In the genomic region with DNA sequence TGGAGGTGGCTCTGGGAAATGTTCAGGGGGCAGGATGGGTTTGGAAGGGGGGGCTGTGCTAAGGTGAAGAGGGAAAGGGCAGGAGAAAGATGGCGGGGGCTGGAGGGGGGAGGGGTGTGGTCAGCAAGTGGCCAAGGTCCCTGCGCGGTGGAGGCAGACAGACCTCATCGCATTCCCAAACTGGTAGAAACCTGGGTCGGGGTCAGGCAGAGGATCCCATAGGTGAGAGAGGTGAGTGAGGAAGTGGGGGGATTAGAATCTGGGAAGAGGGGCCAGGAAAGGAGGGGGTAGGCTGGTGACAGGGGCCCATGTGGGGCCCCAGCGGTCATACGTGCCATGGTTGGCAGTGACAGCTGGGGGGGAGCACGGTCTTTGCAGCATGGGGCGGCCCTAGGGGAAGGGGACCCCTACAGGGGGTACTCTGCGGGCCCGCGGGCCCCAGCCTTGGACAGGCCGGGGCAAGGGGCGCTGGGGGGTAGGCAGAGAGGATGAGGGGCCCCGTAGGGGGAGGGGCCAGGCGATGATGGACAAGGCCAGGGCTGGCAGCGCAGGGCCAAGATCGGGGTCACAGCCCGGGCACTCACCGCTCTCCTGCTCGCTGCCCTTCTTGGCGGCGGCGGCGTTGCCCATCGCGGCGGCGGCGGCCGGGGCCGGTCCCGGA, we compare ENCODE assay signal across 8 cellular contexts. TPM values are rescaled to one million over a fixed set of nuclear protein-coding genes. Genes with fewer than 3 reads are reported as not detected.
DNase-seq lines count a peak whose midpoint lies in the region; ATAC-seq and TF ChIP-seq lines count a peak whose summit lies in the region.

No MANE protein-coding gene starts in this region.

- H3K9me3 Mint-ChIP-seq in dendritic cell treated with granulocyte-macrophage colony-stimulating factor and Interleukin-4, amounts not matched to agents 40 ng/mL and 50 ng/mL, for 4 days: no peaks in the 10 kb centered on the region

- peaks cover 4 to 62% (median 14%) of the 10 kb centered on the region in 4 donors for H3K4me1 ChIP-seq in Peyer's patch
- peaks cover 56% of the 10 kb centered on the region for H3K4me1 ChIP-seq in mucosa of stomach (ENCODE audit: control insufficient read depth, insufficient read depth, low read length)

- intact Hi-C loops in dendritic cell treated with granulocyte-macrophage colony-stimulating factor and Interleukin-4, amounts not matched to agents 40 ng/mL and 50 ng/mL, for 4 days (cut with micrococcal nuclease): loop anchor here (2.0 to 5.0 kb wide), 2 partner anchors 26 to 35 kb away; a partner anchor contains a TSS

- H3K4me3 ChIP-seq in AG04450 (ENCODE audit: low read depth, low read length) (peak overlapping the region; percentile 81), Peyer's patch (peak overlapping the region; percentile 61 to 99 (median 78)), mucosa of stomach (ENCODE audit: low read length) (peak overlapping the region; percentile 50)

- peak; percentile 2 for ATAC-seq in GM21717 (IDR thresholded peaks at IDR 0.05; ENCODE audit: unreplicated experiment)

- TF ChIP-seq CTCF in AG04450 (IDR thresholded peaks at IDR 0.05; ENCODE audit: low read depth, low read length): no peak
- TF ChIP-seq CTCF in Peyer's patch (IDR thresholded peaks at IDR 0.05): no peak

- H3K36me3 Mint-ChIP-seq in dendritic cell treated with granulocyte-macrophage colony-stimulating factor and Interleukin-4, amounts not matched to agents 40 ng/mL and 50 ng/mL, for 4 days (ENCODE audit: low read depth): peaks cover 16% of the 10 kb centered on the region

- TF ChIP-seq POLR2A in Peyer's patch (IDR thresholded peaks at IDR 0.05): no peak

- peak overlapping the region; percentile 93 for H3K27ac Mint-ChIP-seq in dendritic cell treated with granulocyte-macrophage colony-stimulating factor and Interleukin-4, amounts not matched to agents 40 ng/mL and 50 ng/mL, for 4 days

- peak overlapping the region; percentile 92 for H3K4me3 Mint-ChIP-seq in dendritic cell treated with granulocyte-macrophage colony-stimulating factor and Interleukin-4, amounts not matched to agents 40 ng/mL and 50 ng/mL, for 4 days

- peaks cover 74% of the 10 kb centered on the region for H3K4me1 Mint-ChIP-seq in dendritic cell treated with granulocyte-macrophage colony-stimulating factor and Interleukin-4, amounts not matched to agents 40 ng/mL and 50 ng/mL, for 4 days (ENCODE audit: low read depth)

- H3K27me3 ChIP-seq in AG04450 (ENCODE audit: control insufficient read depth, insufficient read depth, low read length): no peaks in the 10 kb centered on the region
- no peaks in the 10 kb centered on the region for H3K27me3 ChIP-seq in Peyer's patch
- no peaks in the 10 kb centered on the region for H3K27me3 ChIP-seq in mucosa of stomach (ENCODE audit: control insufficient read depth, insufficient read depth, low read length)

- H3K9me3 ChIP-seq in AG04450 (ENCODE audit: control insufficient read depth, insufficient read depth, low read length): no peaks in the 10 kb centered on the region; the same call in 1 of the 2 replicates
- H3K9me3 ChIP-seq in Peyer's patch: no peaks in the 10 kb centered on the region
- H3K9me3 ChIP-seq in mucosa of stomach (ENCODE audit: control insufficient read depth, low read length): no peaks in the 10 kb centered on the region

- H3K27ac ChIP-seq in AG04450 (ENCODE audit: low read depth, low read length): no peak overlapping the region
- H3K27ac ChIP-seq in Peyer's patch: peak overlapping the region; percentile 34 to 100 (median 91)

- CTCF ChIA-PET in AG04450 (lab: Charles Lee): interaction anchor here (0.7 kb wide), 1 partner anchor 18 kb away, joined by 4 read pairs; no protein-coding TSS in a partner anchor

- no peaks in the 10 kb centered on the region for H3K27me3 Mint-ChIP-seq in dendritic cell treated with granulocyte-macrophage colony-stimulating factor and Interleukin-4, amounts not matched to agents 40 ng/mL and 50 ng/mL, for 4 days

- peak overlapping the region; percentile 83 for H3K9ac ChIP-seq in mucosa of stomach (ENCODE audit: low read length)

- POLR2A ChIA-PET in AG04450 (lab: Yijun Ruan, JAX): interaction anchor here (1.0 to 1.2 kb wide), 3 partner anchors 13 to 36 kb away, joined by 3 to 6 read pairs (median 5); a partner anchor contains a TSS

- DNase-seq in AG04450 (ENCODE audit: low read depth, low spot score) (no peak), Peyer's patch (peak in 2 of 3 donors; percentile 56 to 57), NCI-H748 treated with DMSO at 0.1 percent for 48 hours (lab: John Stamatoyannopoulos, UW) (no peak), GOT3 (lab: John Stamatoyannopoulos, UW) (no peak), globus pallidus (ENCODE audit: low spot score) (no peak)

- no peaks in the 10 kb centered on the region for H3K36me3 ChIP-seq in Peyer's patch
- H3K36me3 ChIP-seq in mucosa of stomach (ENCODE audit: control insufficient read depth, insufficient read depth, low read length): no peaks in the 10 kb centered on the region

RNA-seq across cellular contexts. Expression of a gene that starts 0.5 kb away (rescaled TPM):
- polyA plus RNA-seq in AG04450 (2011; rRNA removed): 17.9 and 25.1 TPM in 2 replicates
- polyA minus RNA-seq in AG04450 (2011; rRNA and poly(A)+ RNA removed): 21.6 and 26.0 TPM in 2 replicates
- 10 to 100 TPM; 18.2 to 39.8 (median 30.0) TPM for total RNA-seq in Peyer's patch

RNA-seq across cellular contexts. Expression of a gene that starts 19.3 kb away (rescaled TPM):
- polyA plus RNA-seq in AG04450 (2011; rRNA removed): 2.8 and 2.9 TPM in 2 replicates
- polyA minus RNA-seq in AG04450 (2011; rRNA and poly(A)+ RNA removed): 2.9 and 3.7 TPM in 2 replicates
- total RNA-seq in Peyer's patch: 10 to 100 TPM in 1 of 4 donors, 1 to 10 TPM in 3; 2.3 to 12.4 (median 5.5) TPM

RNA-seq across cellular contexts. Expression of a gene that starts 26.5 kb away (rescaled TPM):
- 5.1 and 6.5 TPM in 2 replicates for polyA plus RNA-seq in AG04450 (2011; rRNA removed)
- 5.6 and 6.4 TPM in 2 replicates for polyA minus RNA-seq in AG04450 (2011; rRNA and poly(A)+ RNA removed)
- 10 to 100 TPM; 28.9 to 64.4 (median 33.9) TPM for total RNA-seq in Peyer's patch

RNA-seq across cellular contexts. Expression of a gene that starts 31.5 kb away (rescaled TPM):
- not detected in 2 replicates for polyA plus RNA-seq in AG04450 (2011; rRNA removed)
- not detected in 2 replicates for polyA minus RNA-seq in AG04450 (2011; rRNA and poly(A)+ RNA removed)
- total RNA-seq in Peyer's patch: not detected

RNA-seq across cellular contexts. Expression of a gene that starts 44.5 kb away (rescaled TPM):
- 0.27 and 0.56 TPM in 2 replicates for polyA plus RNA-seq in AG04450 (2011; rRNA removed)
- polyA minus RNA-seq in AG04450 (2011; rRNA and poly(A)+ RNA removed): not detected in 2 replicates
- 10 to 100 TPM; 25.6 to 58.5 (median 40.7) TPM for total RNA-seq in Peyer's patch

Comparison
In these comparisons a context has a peak if more than half of its experiments do, and no peak if none do; other contexts are left out.
1. DNase-seq: peak in Peyer's patch (2 of 3); none in AG04450 (single experiment), NCI-H748 treated with DMSO at 0.1 percent for 48 hours (single experiment), GOT3 (single experiment) and globus pallidus (single experiment).
2. Peak in every context shown above with its lines, with median percentiles within 50 percentile points of each other: H3K4me3 ChIP-seq.